Comparison of ENCODE assay signal across 8 cellular contexts in genomic region chr18:74896390-74896991, GRCh38.
A peak's percentile ranks its signal among the peaks of the same experiment; 100 is the strongest.
DNase-seq lines count a peak whose midpoint lies in the region; ATAC-seq, FAIRE-seq and TF ChIP-seq lines count a peak whose summit lies in the region.

No MANE protein-coding gene starts in this region.

- POLR2A ChIA-PET in K562 (lab: Yijun Ruan, JAX): no interaction called here

- TF ChIP-seq EP300 in K562 (IDR thresholded peaks at IDR 0.05; ENCODE audit: low read length): no peak

- H3K9me3 ChIP-seq in K562 (replicated peaks; ENCODE audit: control insufficient read depth, insufficient read depth, low read depth, low read length): no peaks in the 10 kb centered on the region

- TF ChIP-seq CTCF in K562 (IDR thresholded peaks at IDR 0.05 in 2 of 3, conservative IDR thresholded peaks at IDR 0.05 in 1 of 3; ENCODE audit: insufficient read depth in 2 of 3, low read depth in 1 of 3, low read length in 3 of 3) (peak; percentile 34 to 52 (median 41); a peak in 5 of 6 replicates), lower leg skin (IDR thresholded peaks at IDR 0.05) (no peak)

- TF ChIP-seq POLR2A in K562 (conservative IDR thresholded peaks at IDR 0.05): no peak
- no peak for TF ChIP-seq POLR2A in lower leg skin (IDR thresholded peaks at IDR 0.05)

- no TSS peak for BruUV-seq in K562 (replicated peaks; lab: Mats Ljungman, UMichigan)

- peak; percentile 26 to 36; a peak in 3 of 4 replicates for TF ChIP-seq RAD21 in K562 (CRISPR knock-in tag; conservative IDR thresholded peaks at IDR 0.05 in 1 of 2, IDR thresholded peaks at IDR 0.05 in 1 of 2)

- H2AFZ ChIP-seq in K562 (ENCODE audit: low read depth, low read length): no peak overlapping the region

- H3K79me2 ChIP-seq in K562 (ENCODE audit: control insufficient read depth, insufficient read depth, low read length): no peaks in the 10 kb centered on the region

- WGBS in K562 (ENCODE audit: insufficient coverage, low coverage, missing lambda C conversion rate): 12% methylated on average over 4 of the region's 4 CpGs
- 30 to 38% methylated on average over 4 of the region's 4 CpGs for WGBS in lower leg skin, 2 donors

- CTCF ChIA-PET in K562 (lab: Yijun Ruan, JAX; ENCODE audit: low intra/inter-chr PET ratio): no interaction called here

- H4K20me1 ChIP-seq in K562 (replicated peaks; ENCODE audit: control insufficient read depth, insufficient read depth, low read length): no peaks in the 10 kb centered on the region

- in situ Hi-C loops in K562 (cut with MboI): no loop called here

- H3K27me3 ChIP-seq in K562 (ENCODE audit: control insufficient read depth in 2 of 2, insufficient read depth in 2 of 2, low read length in 2 of 2): no peaks in the 10 kb centered on the region

- intact Hi-C loops in K562 (cut with micrococcal nuclease) (loop anchor here (10.0 kb wide), 1 partner anchor 578 kb away; no protein-coding TSS in a partner anchor), lower leg skin (cut with DNase I; ENCODE audit: low total_unique reads) (no loop called here)

- no peak overlapping the region for H3K9ac ChIP-seq in K562 (ENCODE audit: insufficient read depth in 1 of 2, low read depth in 2 of 2, low read length in 2 of 2)

- peaks cover 0 to 3% of the 10 kb centered on the region in 2 experiments; a peak in 1 of 5 replicates for H3K4me1 ChIP-seq in K562 (replicated peaks in 1 of 2; ENCODE audit: control insufficient read depth in 2 of 2, insufficient read depth in 2 of 2, low read length in 2 of 2)

- H3K36me3 ChIP-seq in K562 (ENCODE audit: control insufficient read depth, insufficient read depth, low read length): no peaks in the 10 kb centered on the region

- H3K27ac ChIP-seq in K562 (ENCODE audit: extremely low read depth, low read depth, low read length): no peak overlapping the region

- no peaks in the 10 kb centered on the region for H3K9me1 ChIP-seq in K562 (ENCODE audit: control insufficient read depth, insufficient read depth, low read length)

- FAIRE-seq in K562 (lab: Jason Lieb, UNC): no peak

- DNase-seq in COR-L47 (lab: John Stamatoyannopoulos, UW): peak; percentile 89
- peak; percentile 19 for DNase-seq in OCI-M1 (lab: John Stamatoyannopoulos, UW)
- peak in 2 of 4 experiments; percentile 10 to 30 for DNase-seq in K562 (ENCODE audit: extremely low read depth in 1 of 4, low spot score in 3 of 4)
- DNase-seq in left kidney (ENCODE audit: low read depth, low spot score): peak; percentile 85
- peak; percentile 52 for DNase-seq in superior temporal gyrus (ENCODE audit: extremely low spot score)
- DNase-seq in lower leg skin (ENCODE audit: low spot score in 2 of 2): no peak

- H3K4me2 ChIP-seq in K562 (ENCODE audit: insufficient read depth, low read length): no peak overlapping the region

- H3K4me3 ChIP-seq in K562: no peak overlapping the region
- H3K4me3 ChIP-seq in lower leg skin (ENCODE audit: low read depth, poor library complexity, severe bottlenecking): no peak overlapping the region

- ATAC-seq in GM19351 (IDR thresholded peaks at IDR 0.05; ENCODE audit: unreplicated experiment) (peak; percentile 94), HG03565 (IDR thresholded peaks at IDR 0.05; ENCODE audit: unreplicated experiment) (peak; percentile 91), K562 (peak; percentile 83)

TF ChIP-seq in K562, 482 proteins besides CTCF, POLR2A, EP300 and RAD21:
- TF ChIP-seq PRMT5 (CRISPR knock-in tag; IDR thresholded peaks at IDR 0.05): no peak
- TF ChIP-seq CEBPB (tag; IDR thresholded peaks at IDR 0.05): peak; percentile 28; the same call in 1 of the 2 replicates

Comparison
In these comparisons a context has a peak if more than half of its experiments do, and no peak if none do; other contexts are left out.
1. DNase-seq: peak in COR-L47 (single experiment), OCI-M1 (single experiment), left kidney (single experiment) and superior temporal gyrus (single experiment); none in lower leg skin (0 of 2).
2. CTCF ChIP-seq: peak in K562 (3 of 3); none in lower leg skin (0 of 3).
3. Peak in every context shown above with its lines, with median percentiles within 50 percentile points of each other: ATAC-seq.